In genomic region chr12:129594098-129594497, GRCh38 we compare ENCODE assay signal across 22 cellular contexts.
DNase-seq lines count a peak whose midpoint lies in the region; ATAC-seq and TF ChIP-seq lines count a peak whose summit lies in the region.
"Had no signal": no experiment of that assay in that cellular context is flagged by ENCODE, and none has a peak within 500 bp of the region (broad histone marks: within the 10 kb centered on the region; RNA-seq: fewer than 3 reads in every experiment).

No MANE protein-coding gene starts in this region.

- ATAC-seq in GM18517 (IDR thresholded peaks at IDR 0.05; ENCODE audit: unreplicated experiment) = no peak
- ATAC-seq: CD8-positive, alpha-beta T cell; Panc1 had no signal

- peak; percentile 6 to 71 for DNase-seq in NCI-H524 (lab: John Stamatoyannopoulos, UW)
- DNase-seq in NCI-H524 treated with DMSO at 0.1 percent for 48 hours (lab: John Stamatoyannopoulos, UW) = no peak
- peak; percentile 12 for DNase-seq in RPMI7951 (ENCODE audit: low read depth)
- DNase-seq in astrocyte of the spinal cord (ENCODE audit: low read depth, low spot score) = peak; percentile 19
- DNase-seq in kidney tubule cell (ENCODE audit: low spot score) = peak; percentile 38
- DNase-seq in amygdala (lab: John Stamatoyannopoulos, UW) = no peak
- DNase-seq in EL = no peak
- DNase-seq: Caco-2; CD8-positive, alpha-beta T cell; DMS79; GM23248; H7; Karpas-422; NCI-H1105; NCI-H1436 treated with DMSO at 0.1 percent for 48 hours; NCI-H187 treated with DMSO at 0.1 percent for 48 hours; NCI-H2171 treated with DMSO at 0.1 percent for 48 hours; NCI-H345; Right ventricle myocardium superior had no signal

- no peak for TF ChIP-seq CTCF in astrocyte of the spinal cord (IDR thresholded peaks at IDR 0.05; ENCODE audit: low read depth, low read length)

- in situ Hi-C loops in astrocyte of the spinal cord (cut with HindIII; ENCODE audit: low sequenced_read_pairs) = no loop called here

- H3K4me3 ChIP-seq in astrocyte of the spinal cord (ENCODE audit: low read depth, low read length) = no peak overlapping the region
- H3K4me3 ChIP-seq: GM23248, SJSA1 had no signal

Comparison
In these comparisons a context has a peak if more than half of its experiments do, and no peak if none do; other contexts are left out.
1. DNase-seq: peak in NCI-H524 (2 of 2), RPMI7951 (single experiment), astrocyte of the spinal cord (single experiment) and kidney tubule cell (single experiment); none in NCI-H524 treated with DMSO at 0.1 percent for 48 hours (single experiment), amygdala (0 of 56) and EL (single experiment).